ENCODE assay signal across 37 cellular contexts in the genomic region with DNA sequence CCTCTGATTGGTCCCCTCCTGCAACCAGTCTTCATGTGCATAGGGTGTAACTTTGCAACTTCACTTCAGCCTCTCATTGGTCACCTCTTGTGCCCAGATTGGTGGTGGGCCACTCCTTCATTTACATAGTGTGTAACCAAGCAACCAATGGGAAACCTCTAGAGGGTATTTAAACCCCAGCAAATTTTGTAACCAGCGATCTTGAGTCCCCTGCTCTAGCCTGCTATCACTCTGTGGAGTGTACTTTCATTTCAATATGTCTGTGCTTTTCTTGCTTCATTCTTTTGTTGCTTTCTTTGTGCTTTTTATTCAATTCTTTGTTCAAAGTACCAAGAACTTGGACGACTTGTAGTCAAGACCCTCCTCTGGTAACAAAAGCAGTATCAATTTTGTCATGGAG.
DNase-seq lines count a peak whose midpoint lies in the region; ATAC-seq, FAIRE-seq and TF ChIP-seq lines count a peak whose summit lies in the region.
"Had no signal": no experiment of that assay in that cellular context is flagged by ENCODE, and none has a peak within 500 bp of the region (broad histone marks: within the 10 kb centered on the region; RNA-seq: fewer than 3 reads in every experiment).

No MANE protein-coding gene starts in this region.

- H3K4me2 ChIP-seq in HepG2 (ENCODE audit: low read depth, low read length) = no peak overlapping the region
- H3K4me2 ChIP-seq: A549; BLaER1; BLaER1 treated with 17β-estradiol and CSF1 and Interleukin-3, amounts not matched to agents 10 nM and 100 nM had no signal

- in situ Hi-C loops in HepG2 (cut with HindIII; ENCODE audit: extremely low pct_ligation_motif_present, low pct_unique_long_range_greater_than_20kb) = no loop called here

- no peak for TF ChIP-seq RAD21 in HepG2 (CRISPR knock-in tag; IDR thresholded peaks at IDR 0.05)

- BruUV-seq in HepG2 (replicated peaks; lab: Mats Ljungman, UMichigan) = no TSS peak

- H3K9me3 Mint-ChIP-seq in activated T-cell treated with anti-CD3 and anti-CD28 coated beads, Interleukin-2, amount 50 U/mL, for 72 hours = peaks cover 2 to 5% of the 10 kb centered on the region in 2 donors
- H3K9me3 Mint-ChIP-seq in endodermal cell (peaks cover 17% of the 10 kb centered on the region), WTC11 (peaks cover 22% of the 10 kb centered on the region)
- peaks cover 3% of the 10 kb centered on the region for H3K9me3 Mint-ChIP-seq in activated naive CD8-positive, alpha-beta T cell treated with anti-CD3 and anti-CD28 coated beads for 36 hours

- no peak overlapping the region for H3K9ac ChIP-seq in HepG2 (ENCODE audit: insufficient read depth, low read depth, low read length)
- no peak overlapping the region for H3K9ac ChIP-seq in endodermal cell (ENCODE audit: extremely low read depth, low read length, poor library complexity, severe bottlenecking)
- H3K9ac ChIP-seq: BLaER1; BLaER1 treated with 17β-estradiol and CSF1 and Interleukin-3, amounts not matched to agents 10 nM and 100 nM had no signal

- intact Hi-C loops in HepG2 (cut with micrococcal nuclease; ENCODE audit: unreplicated experiment) = no loop called here
- intact Hi-C loops in right lobe of liver (cut with DNase I) = no loop called here

- no peaks in the 10 kb centered on the region for H3K4me1 Mint-ChIP-seq in activated T-cell treated with anti-CD3 and anti-CD28 coated beads, Interleukin-2, amount 50 U/mL, for 72 hours (ENCODE audit: low read depth)
- no peaks in the 10 kb centered on the region for H3K4me1 Mint-ChIP-seq in endodermal cell
- H3K4me1 Mint-ChIP-seq in WTC11 = 0 out of 2 replicates have a peak, but pooled peaks cover 3% of the 10 kb centered on the region
- no peaks in the 10 kb centered on the region for H3K4me1 Mint-ChIP-seq in activated naive CD8-positive, alpha-beta T cell treated with anti-CD3 and anti-CD28 coated beads for 36 hours
- H3K4me1 Mint-ChIP-seq: B cell; CD14-positive monocyte; CD4-positive, alpha-beta memory T cell; CD4-positive, CD25-positive, alpha-beta regulatory T cell; CD8-positive, alpha-beta memory T cell had no signal

- H4K20me1 ChIP-seq in HepG2 (ENCODE audit: insufficient read depth, low read length) = no peaks in the 10 kb centered on the region
- H4K20me1 ChIP-seq: BLaER1; BLaER1 treated with 17β-estradiol and CSF1 and Interleukin-3, amounts not matched to agents 10 nM and 100 nM had no signal

- no peaks in the 10 kb centered on the region for H3K27me3 Mint-ChIP-seq in activated T-cell treated with anti-CD3 and anti-CD28 coated beads, Interleukin-2, amount 50 U/mL, for 72 hours (ENCODE audit: low read depth)
- H3K27me3 Mint-ChIP-seq in endodermal cell (ENCODE audit: insufficient read depth) (no peaks in the 10 kb centered on the region), WTC11 (ENCODE audit: low read depth) (peaks cover 3% of the 10 kb centered on the region; the same call in 1 of the 2 replicates)
- H3K27me3 Mint-ChIP-seq in activated naive CD8-positive, alpha-beta T cell treated with anti-CD3 and anti-CD28 coated beads for 36 hours = no peaks in the 10 kb centered on the region
- H3K27me3 Mint-ChIP-seq: B cell; CD4-positive, alpha-beta memory T cell; CD4-positive, alpha-beta T cell; CD4-positive, CD25-positive, alpha-beta regulatory T cell; CD8-positive, alpha-beta memory T cell had no signal

- CTCF ChIA-PET in HepG2 (lab: Yijun Ruan, JAX; ENCODE audit: low intra/inter-chr PET ratio, low total read pairs) = no interaction called here
- CTCF ChIA-PET in WTC11 (lab: Charles Lee) = no interaction called here

- H3K4me1 ChIP-seq in HepG2 (ENCODE audit: insufficient read depth, low read length) (no peaks in the 10 kb centered on the region), right lobe of liver (no peaks in the 10 kb centered on the region), endodermal cell (ENCODE audit: control insufficient read depth, insufficient read depth, low read length) (no peaks in the 10 kb centered on the region)
- H3K4me1 ChIP-seq: A549; BE2C; BLaER1; BLaER1 treated with 17β-estradiol and CSF1 and Interleukin-3, amounts not matched to agents 10 nM and 100 nM; Caco-2 had no signal

- DNase-seq in activated T-cell treated with anti-CD3 and anti-CD28 coated beads, Interleukin-2, amount 50 U/mL, for 72 hours = no peak
- no peak for DNase-seq in activated T-cell treated with anti-CD3 and anti-CD28 coated beads, Interleukin-2, amount 50 U/mL, for 1 hour
- DNase-seq in HepG2 (ENCODE audit: low spot score) (no peak), right lobe of liver (no peak), OCI-M1 (lab: John Stamatoyannopoulos, UW) (peak; percentile 21), endodermal cell (no peak), WTC11 (ENCODE audit: low spot score) (no peak)
- DNase-seq in activated naive CD8-positive, alpha-beta T cell treated with anti-CD3 and anti-CD28 coated beads for 36 hours = no peak
- DNase-seq: 8988T; ACHN; AML-193; BE2C; C1 segment of cervical spinal cord; Caco-2; Calu3; CD4-positive, alpha-beta memory T cell; CD4-positive, alpha-beta T cell; CD4-positive, CD25-positive, alpha-beta regulatory T cell; CD8-positive, alpha-beta memory T cell; CD8-positive, alpha-beta T cell; COR-L47; DMS 273 treated with DMSO at 0.1 percent for 48 hours; DMS153; DMS53; DMS79; DMS79 treated with DMSO at 0.1 percent for 48 hours; DND-41; EL had no signal

- H3K27ac Mint-ChIP-seq in activated T-cell treated with anti-CD3 and anti-CD28 coated beads, Interleukin-2, amount 50 U/mL, for 72 hours = peak overlapping the region; percentile 85
- H3K27ac Mint-ChIP-seq in endodermal cell (no peak overlapping the region), WTC11 (no peak overlapping the region)
- H3K27ac Mint-ChIP-seq in activated naive CD8-positive, alpha-beta T cell treated with anti-CD3 and anti-CD28 coated beads for 36 hours = no peak overlapping the region
- H3K27ac Mint-ChIP-seq: B cell; CD14-positive monocyte; CD4-positive, alpha-beta memory T cell; CD4-positive, alpha-beta T cell; CD4-positive, CD25-positive, alpha-beta regulatory T cell; CD8-positive, alpha-beta memory T cell; CD8-positive, alpha-beta T cell had no signal

- no peak for TF ChIP-seq EP300 in HepG2 (IDR thresholded peaks at IDR 0.05; ENCODE audit: low read depth in 2 of 2, low read length in 2 of 2)
- TF ChIP-seq EP300 in HepG2 (CRISPR knock-in tag; IDR thresholded peaks at IDR 0.05; ENCODE audit: borderline replicate concordance) = no peak

- H3K4me3 ChIP-seq in HepG2 (replicated peaks in 1 of 3; ENCODE audit: insufficient read depth in 1 of 3, low read depth in 2 of 3, low read length in 3 of 3) (no peak overlapping the region), right lobe of liver (no peak overlapping the region), endodermal cell (ENCODE audit: low read length) (peak overlapping the region; percentile 2)
- H3K4me3 ChIP-seq: A549; BLaER1; BLaER1 treated with 17β-estradiol and CSF1 and Interleukin-3, amounts not matched to agents 10 nM and 100 nM had no signal

- H3K27me3 ChIP-seq in HepG2 (ENCODE audit: control insufficient read depth in 1 of 2, insufficient read depth in 2 of 2, low read length in 2 of 2) (no peaks in the 10 kb centered on the region), right lobe of liver (no peaks in the 10 kb centered on the region), endodermal cell (ENCODE audit: control insufficient read depth, insufficient read depth, low read length, poor library complexity, severe bottlenecking) (no peaks in the 10 kb centered on the region)
- H3K27me3 ChIP-seq: BE2C; BLaER1; BLaER1 treated with 17β-estradiol and CSF1 and Interleukin-3, amounts not matched to agents 10 nM and 100 nM had no signal

- TF ChIP-seq CTCF in HepG2 (CRISPR knock-in tag; IDR thresholded peaks at IDR 0.05) (no peak), right lobe of liver (IDR thresholded peaks at IDR 0.05) (no peak), endodermal cell (conservative IDR thresholded peaks at IDR 0.05) (no peak), WTC11 (IDR thresholded peaks at IDR 0.05) (no peak)

- ATAC-seq in activated T-cell treated with anti-CD3 and anti-CD28 coated beads, Interleukin-2, amount 50 U/mL, for 72 hours (replicated peaks in 1 of 2) = no peak
- no peak for ATAC-seq in HepG2
- no peak for ATAC-seq in right lobe of liver
- no peak for ATAC-seq in WTC11
- ATAC-seq: A549; CD8-positive, alpha-beta T cell had no signal

- WGBS in HepG2 (ENCODE audit: low lambda C conversion rate) = 3% methylated on average over 2 of the region's 2 CpGs
- 35% methylated on average over 2 of the region's 2 CpGs for WGBS in right lobe of liver (ENCODE audit: insufficient coverage, low coverage, low lambda C conversion rate, missing lambda C conversion rate)
- 91 to 93% methylated on average over 1 to 2 of the region's 2 CpGs for WGBS in endodermal cell (ENCODE audit: insufficient coverage in 1 of 2, insufficient read length in 1 of 2), 2 experiments

- H3K36me3 Mint-ChIP-seq in activated T-cell treated with anti-CD3 and anti-CD28 coated beads, Interleukin-2, amount 50 U/mL, for 72 hours (ENCODE audit: insufficient read depth in 2 of 2) = peaks cover 0 to 4% of the 10 kb centered on the region in 2 donors
- H3K36me3 Mint-ChIP-seq in endodermal cell (ENCODE audit: low read depth) = peaks cover 2% of the 10 kb centered on the region
- peaks cover 14% of the 10 kb centered on the region for H3K36me3 Mint-ChIP-seq in WTC11
- H3K36me3 Mint-ChIP-seq in activated naive CD8-positive, alpha-beta T cell treated with anti-CD3 and anti-CD28 coated beads for 36 hours = no peaks in the 10 kb centered on the region
- H3K36me3 Mint-ChIP-seq: CD14-positive monocyte; CD4-positive, alpha-beta memory T cell; CD4-positive, CD25-positive, alpha-beta regulatory T cell; CD8-positive, alpha-beta memory T cell; CD8-positive, alpha-beta T cell had no signal

- POLR2A ChIA-PET in HepG2 (lab: Yijun Ruan, JAX) (no interaction called here), WTC11 (lab: Charles Lee) (no interaction called here)

- no peak overlapping the region for H3K4me3 Mint-ChIP-seq in activated T-cell treated with anti-CD3 and anti-CD28 coated beads, Interleukin-2, amount 50 U/mL, for 72 hours
- H3K4me3 Mint-ChIP-seq in endodermal cell (no peak overlapping the region), WTC11 (no peak overlapping the region)
- H3K4me3 Mint-ChIP-seq in activated naive CD8-positive, alpha-beta T cell treated with anti-CD3 and anti-CD28 coated beads for 36 hours = no peak overlapping the region
- H3K4me3 Mint-ChIP-seq: B cell; CD14-positive monocyte; CD4-positive, alpha-beta memory T cell; CD4-positive, alpha-beta T cell; CD4-positive, CD25-positive, alpha-beta regulatory T cell; CD8-positive, alpha-beta memory T cell; CD8-positive, alpha-beta T cell had no signal

- H3K9me3 ChIP-seq in HepG2 (ENCODE audit: low read length) (no peaks in the 10 kb centered on the region), right lobe of liver (no peaks in the 10 kb centered on the region), endodermal cell (ENCODE audit: control insufficient read depth, low read length) (peaks cover 26% of the 10 kb centered on the region)
- H3K9me3 ChIP-seq: A549, BE2C, Caco-2 had no signal

- no peak for FAIRE-seq in HepG2 (lab: Jason Lieb, UNC)
- FAIRE-seq: A204.1, A549, D721Med had no signal

- H3K36me3 ChIP-seq in HepG2 (replicated peaks in 1 of 2; ENCODE audit: control insufficient read depth in 1 of 2, insufficient read depth in 2 of 2, low read length in 2 of 2) = no peaks in the 10 kb centered on the region
- H3K36me3 ChIP-seq in right lobe of liver = no peaks in the 10 kb centered on the region
- no peaks in the 10 kb centered on the region for H3K36me3 ChIP-seq in endodermal cell (ENCODE audit: control insufficient read depth, insufficient read depth, low read length)
- H3K36me3 ChIP-seq: BE2C; BLaER1; BLaER1 treated with 17β-estradiol and CSF1 and Interleukin-3, amounts not matched to agents 10 nM and 100 nM had no signal

- TF ChIP-seq POLR2A in HepG2 (IDR thresholded peaks at IDR 0.05; ENCODE audit: insufficient read depth in 1 of 2, low read depth in 2 of 2, low read length in 2 of 2) (no peak), right lobe of liver (IDR thresholded peaks at IDR 0.05) (no peak)

- no peak overlapping the region for H3K27ac ChIP-seq in HepG2 (ENCODE audit: extremely low read length, insufficient read depth, low read length)
- H3K27ac ChIP-seq in right lobe of liver = no peak overlapping the region
- no peak overlapping the region for H3K27ac ChIP-seq in endodermal cell (ENCODE audit: low read depth, low read length)
- H3K27ac ChIP-seq: 22Rv1; A549; BLaER1; BLaER1 treated with 17β-estradiol and CSF1 and Interleukin-3, amounts not matched to agents 10 nM and 100 nM; C4-2B had no signal

- H2AFZ ChIP-seq in HepG2 (ENCODE audit: low read length) = no peak overlapping the region

- no peaks in the 10 kb centered on the region for H3K79me2 ChIP-seq in HepG2 (ENCODE audit: insufficient read depth, low read length)
